29 cellular contexts compared by ENCODE assay signal in genomic region chr2:129945557-129945956, GRCh38.
"Had no signal": no experiment of that assay in that cellular context is flagged by ENCODE, and none has a peak within 500 bp of the region (broad histone marks: within the 10 kb centered on the region; RNA-seq: fewer than 3 reads in every experiment).

No MANE protein-coding gene starts in this region.

- H3K9me3 ChIP-seq: adrenal gland, ascending aorta, body of pancreas, breast epithelium had no signal

- H3K4me1 ChIP-seq: adrenal gland, ascending aorta, body of pancreas, breast epithelium had no signal

- DNase-seq: activated effector memory CD4-positive, alpha-beta T cell treated with anti-CD3 and anti-CD28 coated beads, Interleukin-2, amount 50 U/mL, for 16 hours; activated effector memory CD4-positive, alpha-beta T cell treated with Interleukin-2 at 50 U/mL for 16 hours; activated gamma-delta T cell; activated gamma-delta T cell treated with Interleukin-2 at 50 U/mL for 16 hours; activated naive CD4-positive, alpha-beta T cell; activated naive CD4-positive, alpha-beta T cell treated with anti-CD3 and anti-CD28 coated beads for 36 hours; activated naive CD4-positive, alpha-beta T cell treated with anti-CD3 and anti-CD28 coated beads, Interleukin-2, amount 10 ng/mL, durations not matched to agents 7 days and 5 days; activated naive CD4-positive, alpha-beta T cell treated with anti-CD3 and anti-CD28 coated beads, Interleukin-2, amount 50 U/mL, for 16 hours; activated naive CD4-positive, alpha-beta T cell treated with Interleukin-2 at 50 U/mL for 16 hours; activated naive CD8-positive, alpha-beta T cell treated with anti-CD3 and anti-CD28 coated beads for 36 hours; activated naive CD8-positive, alpha-beta T cell treated with anti-CD3 and anti-CD28 coated beads, Interleukin-2, amount 10 ng/mL, durations not matched to agents 7 days and 5 days; activated naive CD8-positive, alpha-beta T cell treated with anti-CD3 and anti-CD28 coated beads, Interleukin-2, amount 50 U/mL, for 24 hours; activated T-cell treated with anti-CD3 and anti-CD28 coated beads, Interleukin-2, amount 50 U/mL, for 1 hour; activated T-cell treated with anti-CD3 and anti-CD28 coated beads, Interleukin-2, amount 50 U/mL, for 24 hours; activated T-cell treated with anti-CD3 and anti-CD28 coated beads, Interleukin-2, amount 50 U/mL, for 4 hours; activated T-cell treated with anti-CD3 and anti-CD28 coated beads, Interleukin-2, amount 50 U/mL, for 48 hours; activated T-cell treated with anti-CD3 and anti-CD28 coated beads, Interleukin-2, amount 50 U/mL, for 72 hours; adrenal gland; amniotic stem cell; amygdala; anterior cingulate cortex; aorta; body of pancreas; brain microvascular endothelial cell; caudate nucleus; cerebellar nuclear complex had no signal

- H3K4me3 ChIP-seq: adrenal gland, ascending aorta, body of pancreas, breast epithelium, cardiac muscle cell had no signal

- H3K36me3 ChIP-seq: adrenal gland, ascending aorta, brain microvascular endothelial cell, breast epithelium, cardiac muscle cell had no signal

- H3K27me3 ChIP-seq: adrenal gland, ascending aorta, body of pancreas, brain microvascular endothelial cell, breast epithelium, cardiac muscle cell had no signal

- H3K27ac ChIP-seq: adrenal gland, ascending aorta, body of pancreas, brain microvascular endothelial cell, breast epithelium, cardiac muscle cell had no signal
